8 cellular contexts compared by ENCODE assay signal in the genomic region with DNA sequence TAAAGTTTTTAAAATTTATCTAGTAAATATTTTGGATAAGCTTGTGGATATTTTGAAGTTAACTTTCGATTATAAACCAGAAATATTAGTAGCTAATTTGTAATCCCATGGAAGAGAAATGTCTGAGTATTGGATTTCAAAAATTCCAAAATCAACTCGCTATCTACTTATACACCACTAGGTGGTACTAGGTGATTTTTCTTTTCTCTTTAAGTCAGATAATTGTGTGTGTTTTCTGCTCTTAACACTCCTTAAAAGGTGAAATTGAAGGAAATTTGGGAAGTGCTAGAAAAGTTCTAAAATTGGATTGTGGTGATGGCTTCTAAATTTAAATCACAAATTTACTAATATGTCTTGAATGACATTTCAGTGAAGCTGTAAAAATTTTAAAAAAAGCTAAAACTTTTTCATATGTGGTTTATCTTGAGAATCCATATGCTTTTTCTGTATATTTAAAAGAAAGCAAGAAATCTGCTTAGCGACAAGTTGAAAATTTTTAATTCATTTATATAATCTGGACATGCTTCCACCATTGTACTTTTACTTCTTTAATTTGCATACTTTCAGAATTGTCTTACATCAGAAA.
DNase-seq lines count a peak whose midpoint lies in the region; ATAC-seq and TF ChIP-seq lines count a peak whose summit lies in the region.

No MANE protein-coding gene starts in this region.

- H4K20me1 ChIP-seq in GM23248 (ENCODE audit: insufficient read depth), result no peaks in the 10 kb centered on the region
- no peaks in the 10 kb centered on the region for H4K20me1 ChIP-seq in OCI-LY3 (ENCODE audit: insufficient read depth, low read length)

- no peaks in the 10 kb centered on the region for H3K36me3 Mint-ChIP-seq in CD4-positive, alpha-beta T cell (ENCODE audit: low read depth)
- H3K36me3 Mint-ChIP-seq in activated CD4-positive, alpha-beta T cell treated with anti-CD3 and anti-CD28 coated beads, Interleukin-2, amount 10 ng/mL, durations not matched to agents 7 days and 5 days (ENCODE audit: low read depth), result no peaks in the 10 kb centered on the region
- no peaks in the 10 kb centered on the region for H3K36me3 Mint-ChIP-seq in activated naive CD4-positive, alpha-beta T cell treated with anti-CD3 and anti-CD28 coated beads for 36 hours (ENCODE audit: low read depth)

- H3K79me2 ChIP-seq in GM23248 (ENCODE audit: insufficient read depth) (no peaks in the 10 kb centered on the region), OCI-LY3 (ENCODE audit: low read length) (no peaks in the 10 kb centered on the region)

- no peaks in the 10 kb centered on the region for H3K9me2 ChIP-seq in GM23248 (ENCODE audit: insufficient read depth)

- H3K4me2 ChIP-seq in GM23248 (ENCODE audit: unreplicated experiment) (no peak overlapping the region), OCI-LY3 (ENCODE audit: low read length) (no peak overlapping the region)

- CTCF ChIA-PET in CD4-positive, alpha-beta T cell (lab: Charles Lee), result interaction anchor here (0.6 to 2.9 kb wide), 5 partner anchors 106 to 122 kb away, joined by 3 to 29 read pairs (median 3); no protein-coding TSS in a partner anchor
- CTCF ChIA-PET in activated CD4-positive, alpha-beta T cell treated with anti-CD3 and anti-CD28 coated beads, Interleukin-2, amount 10 ng/mL, durations not matched to agents 7 days and 5 days (lab: Charles Lee), result interaction anchor here (1.2 to 1.8 kb wide), 2 partner anchors 114 to 122 kb away, joined by 3 to 6 read pairs; no protein-coding TSS in a partner anchor
- CTCF ChIA-PET in activated naive CD4-positive, alpha-beta T cell treated with anti-CD3 and anti-CD28 coated beads for 36 hours (lab: Charles Lee), result interaction anchor here (0.7 to 7.9 kb wide), 20 partner anchors 8 to 261 kb away, joined by 3 to 177 read pairs (median 4); no protein-coding TSS in a partner anchor

- H3K4me3 ChIP-seq in GM23248 (no peak overlapping the region), OCI-LY3 (ENCODE audit: low read length) (no peak overlapping the region), epithelial cell of esophagus (ENCODE audit: low read length) (no peak overlapping the region)

- DNase-seq in CD4-positive, alpha-beta T cell, result no peak
- DNase-seq in GM23248 (peak; percentile 67), epithelial cell of esophagus (ENCODE audit: low read depth) (peak; percentile 40), putamen (ENCODE audit: low spot score) (peak; percentile 7)
- DNase-seq in stimulated activated CD4-positive, alpha-beta T cell treated with anti-CD3 and anti-CD28 coated beads, Interleukin-15, amount 100 ng/mL, for 24 hours, result no peak
- no peak for DNase-seq in activated CD4-positive, alpha-beta T cell treated with anti-CD3 and anti-CD28 coated beads, Interleukin-2, amount 10 ng/mL, durations not matched to agents 7 days and 5 days
- no peak for DNase-seq in activated naive CD4-positive, alpha-beta T cell treated with anti-CD3 and anti-CD28 coated beads for 36 hours

- H2AFZ ChIP-seq in GM23248 (no peak overlapping the region), OCI-LY3 (ENCODE audit: low read depth, low read length) (no peak overlapping the region)

- POLR2A ChIA-PET in CD4-positive, alpha-beta T cell (lab: Charles Lee), result interaction anchor here (1.2 to 1.6 kb wide), 2 partner anchors 91 to 113 kb away, joined by 4 to 5 read pairs; a partner anchor contains a TSS
- POLR2A ChIA-PET in activated CD4-positive, alpha-beta T cell treated with anti-CD3 and anti-CD28 coated beads, Interleukin-2, amount 10 ng/mL, durations not matched to agents 7 days and 5 days (lab: Charles Lee), result no interaction called here

- H3K27ac Mint-ChIP-seq in CD4-positive, alpha-beta T cell, result no peak overlapping the region
- no peak overlapping the region for H3K27ac Mint-ChIP-seq in activated CD4-positive, alpha-beta T cell treated with anti-CD3 and anti-CD28 coated beads, Interleukin-2, amount 10 ng/mL, durations not matched to agents 7 days and 5 days
- no peak overlapping the region for H3K27ac Mint-ChIP-seq in activated naive CD4-positive, alpha-beta T cell treated with anti-CD3 and anti-CD28 coated beads for 36 hours

- ATAC-seq in CD4-positive, alpha-beta T cell (ENCODE audit: poor library complexity), result no peak

- no peaks in the 10 kb centered on the region for H3K27me3 ChIP-seq in CD4-positive, alpha-beta T cell (ENCODE audit: control insufficient read depth, insufficient read depth, low read length)
- H3K27me3 ChIP-seq in GM23248 (replicated peaks; ENCODE audit: insufficient read depth) (0 out of 2 replicates have a peak, but pooled peaks cover 3% of the 10 kb centered on the region), OCI-LY3 (ENCODE audit: low read depth, low read length) (no peaks in the 10 kb centered on the region)

- no peak overlapping the region for H3K4me3 Mint-ChIP-seq in CD4-positive, alpha-beta T cell
- no peak overlapping the region for H3K4me3 Mint-ChIP-seq in activated CD4-positive, alpha-beta T cell treated with anti-CD3 and anti-CD28 coated beads, Interleukin-2, amount 10 ng/mL, durations not matched to agents 7 days and 5 days
- no peak overlapping the region for H3K4me3 Mint-ChIP-seq in activated naive CD4-positive, alpha-beta T cell treated with anti-CD3 and anti-CD28 coated beads for 36 hours

- H3F3A ChIP-seq in GM23248 (ENCODE audit: insufficient read depth), result no peaks in the 10 kb centered on the region

- H3K36me3 ChIP-seq in GM23248 (ENCODE audit: low read depth) (no peaks in the 10 kb centered on the region), OCI-LY3 (replicated peaks; ENCODE audit: low read depth, low read length) (no peaks in the 10 kb centered on the region)

- no peaks in the 10 kb centered on the region for H3K4me1 ChIP-seq in GM23248 (ENCODE audit: insufficient read depth)
- H3K4me1 ChIP-seq in OCI-LY3 (ENCODE audit: low read length), result no peaks in the 10 kb centered on the region

- no peak overlapping the region for H3K9ac ChIP-seq in GM23248
- no peak overlapping the region for H3K9ac ChIP-seq in OCI-LY3 (ENCODE audit: low read length)

- peak; percentile 72 for TF ChIP-seq CTCF in CD4-positive, alpha-beta T cell (IDR thresholded peaks at IDR 0.05)
- TF ChIP-seq CTCF in OCI-LY3 (IDR thresholded peaks at IDR 0.05; ENCODE audit: low read depth, low read length) (peak; percentile 62), epithelial cell of esophagus (IDR thresholded peaks at IDR 0.05; ENCODE audit: insufficient read depth, low read depth, low read length, missing control alignments) (peak; percentile 46)

- no peak overlapping the region for H3K27ac ChIP-seq in CD4-positive, alpha-beta T cell (ENCODE audit: low read depth, low read length)
- no peak overlapping the region for H3K27ac ChIP-seq in GM23248
- no peak overlapping the region for H3K27ac ChIP-seq in OCI-LY3 (ENCODE audit: low read length)

- no peaks in the 10 kb centered on the region for H3K9me3 Mint-ChIP-seq in CD4-positive, alpha-beta T cell
- no peaks in the 10 kb centered on the region for H3K9me3 Mint-ChIP-seq in activated CD4-positive, alpha-beta T cell treated with anti-CD3 and anti-CD28 coated beads, Interleukin-2, amount 10 ng/mL, durations not matched to agents 7 days and 5 days
- H3K9me3 Mint-ChIP-seq in activated naive CD4-positive, alpha-beta T cell treated with anti-CD3 and anti-CD28 coated beads for 36 hours, result no peaks in the 10 kb centered on the region

- intact Hi-C loops in CD4-positive, alpha-beta T cell (cut with DNase I, micrococcal nuclease), result loop anchor here (1.0 to 5.0 kb wide), 2 partner anchors 114 to 210 kb away; a partner anchor contains a TSS
- intact Hi-C loops in activated naive CD4-positive, alpha-beta T cell treated with anti-CD3 and anti-CD28 coated beads for 36 hours (cut with micrococcal nuclease), result loop anchor here (1.0 to 10.0 kb wide), 3 partner anchors 114 to 337 kb away; a partner anchor contains a TSS

- H3K9me3 ChIP-seq in CD4-positive, alpha-beta T cell (ENCODE audit: control insufficient read depth, low read length), result no peaks in the 10 kb centered on the region
- H3K9me3 ChIP-seq in GM23248 (ENCODE audit: low read depth) (no peaks in the 10 kb centered on the region), OCI-LY3 (ENCODE audit: insufficient read depth, low read length) (no peaks in the 10 kb centered on the region)

- in situ Hi-C loops in GM23248 (cut with MboI), result loop anchor here (25.0 kb wide), 1 partner anchor 760 kb away; no protein-coding TSS in a partner anchor

- 1 to 2% methylated on average over 3 of the region's 3 CpGs for WGBS in GM23248 (ENCODE audit: low coverage in 1 of 2, low lambda C conversion rate in 2 of 2, missing lambda C conversion rate in 2 of 2), 2 experiments

- H3K4me1 Mint-ChIP-seq in CD4-positive, alpha-beta T cell (ENCODE audit: low read depth), result no peaks in the 10 kb centered on the region
- H3K4me1 Mint-ChIP-seq in activated CD4-positive, alpha-beta T cell treated with anti-CD3 and anti-CD28 coated beads, Interleukin-2, amount 10 ng/mL, durations not matched to agents 7 days and 5 days, result no peaks in the 10 kb centered on the region
- no peaks in the 10 kb centered on the region for H3K4me1 Mint-ChIP-seq in activated naive CD4-positive, alpha-beta T cell treated with anti-CD3 and anti-CD28 coated beads for 36 hours (ENCODE audit: low read depth)

- peaks cover 14% of the 10 kb centered on the region for H3K27me3 Mint-ChIP-seq in CD4-positive, alpha-beta T cell
- peaks cover 5% of the 10 kb centered on the region for H3K27me3 Mint-ChIP-seq in activated CD4-positive, alpha-beta T cell treated with anti-CD3 and anti-CD28 coated beads, Interleukin-2, amount 10 ng/mL, durations not matched to agents 7 days and 5 days
- H3K27me3 Mint-ChIP-seq in activated naive CD4-positive, alpha-beta T cell treated with anti-CD3 and anti-CD28 coated beads for 36 hours (ENCODE audit: low read depth), result peaks cover 4% of the 10 kb centered on the region

Comparison
In these comparisons a context has a peak if more than half of its experiments do, and no peak if none do; other contexts are left out.
1. DNase-seq: peak in GM23248 (single experiment), epithelial cell of esophagus (single experiment) and putamen (single experiment); none in CD4-positive, alpha-beta T cell (0 of 10), stimulated activated CD4-positive, alpha-beta T cell treated with anti-CD3 and anti-CD28 coated beads, Interleukin-15, amount 100 ng/mL, for 24 hours (single experiment), activated CD4-positive, alpha-beta T cell treated with anti-CD3 and anti-CD28 coated beads, Interleukin-2, amount 10 ng/mL, durations not matched to agents 7 days and 5 days (single experiment) and activated naive CD4-positive, alpha-beta T cell treated with anti-CD3 and anti-CD28 coated beads for 36 hours (single experiment).
2. Peak in every context shown above with its lines, with median percentiles within 50 percentile points of each other: CTCF ChIP-seq.